23 cellular contexts compared by ENCODE assay signal in genomic region chr1:46818591-46818990, GRCh38. TPM values are rescaled to one million over a fixed set of nuclear protein-coding genes. Genes with fewer than 3 reads are reported as not detected.
DNase-seq lines count a peak whose midpoint lies in the region; ATAC-seq and TF ChIP-seq lines count a peak whose summit lies in the region.
"Had no signal": no experiment of that assay in that cellular context is flagged by ENCODE, and none has a peak within 500 bp of the region (broad histone marks: within the 10 kb centered on the region; RNA-seq: fewer than 3 reads in every experiment).

No MANE protein-coding gene starts in this region.

- no CpG with 5 or more reads among the region's 5 CpGs for WGBS in neuronal stem cell (ENCODE audit: extremely low coverage in 2 of 2, insufficient read length in 2 of 2, insufficient replicate concordance in 1 of 2), 2 donors

- H3K4me3 ChIP-seq in neuronal stem cell (ENCODE audit: low read length in 2 of 2): peak overlapping the region in 1 of 2 donors; percentile 46
- no peak overlapping the region for H3K4me3 ChIP-seq in breast epithelium
- H3K4me3 ChIP-seq: BLaER1 treated with 17β-estradiol and CSF1 and Interleukin-3, amounts not matched to agents 10 nM and 100 nM; GM23248 had no signal

- H3K27ac ChIP-seq in neuronal stem cell (replicated peaks; ENCODE audit: low read length) (no peak overlapping the region), breast epithelium (no peak overlapping the region)
- H3K27ac ChIP-seq: 22Rv1; BLaER1 treated with 17β-estradiol and CSF1 and Interleukin-3, amounts not matched to agents 10 nM and 100 nM; GM23248 had no signal

- DNase-seq in AG20443 (ENCODE audit: low spot score) (peak; percentile 4), H4 (ENCODE audit: low spot score) (peak; percentile 2), neuronal stem cell (ENCODE audit: low spot score) (no peak), breast epithelium (ENCODE audit: low spot score in 2 of 2) (no peak), NCI-H82 (lab: John Stamatoyannopoulos, UW) (no peak)
- DNase-seq: AML-193; BE2C; CD4-positive, alpha-beta T cell; CD8-positive, alpha-beta memory T cell; DMS53; DMS79 treated with DMSO at 0.1 percent for 48 hours; GF-D8; GM23248; H9 had no signal

- H2AK5ac ChIP-seq in neuronal stem cell (ENCODE audit: low read depth, low read length): no peak overlapping the region

- TF ChIP-seq CTCF in breast epithelium (IDR thresholded peaks at IDR 0.05): no peak

- H3K23ac ChIP-seq in neuronal stem cell (ENCODE audit: low read depth, low read length, poor library complexity): no peak overlapping the region

- H3K4me1 ChIP-seq in neuronal stem cell (ENCODE audit: control insufficient read depth in 2 of 2, insufficient read depth in 1 of 2, low read depth in 1 of 2, low read length in 2 of 2) (peaks cover 0 to 10% of the 10 kb centered on the region in 2 donors), breast epithelium (no peaks in the 10 kb centered on the region)
- H3K4me1 ChIP-seq: BE2C had no signal

- H3K36me3 ChIP-seq in neuronal stem cell (replicated peaks in 1 of 2; ENCODE audit: control insufficient read depth in 2 of 2, insufficient read depth in 2 of 2, low read length in 2 of 2): no peaks in the 10 kb centered on the region
- H3K36me3 ChIP-seq in breast epithelium: no peaks in the 10 kb centered on the region
- H3K36me3 ChIP-seq: BE2C; BLaER1 treated with 17β-estradiol and CSF1 and Interleukin-3, amounts not matched to agents 10 nM and 100 nM had no signal

- H2AFZ ChIP-seq in neuronal stem cell (ENCODE audit: low read length): no peak overlapping the region
- H2AFZ ChIP-seq: GM23248 had no signal

- H4K91ac ChIP-seq in neuronal stem cell (ENCODE audit: low read depth, low read length, poor library complexity): no peak overlapping the region

- H3K4me2 ChIP-seq in neuronal stem cell (ENCODE audit: insufficient read depth, low read length, poor library complexity, severe bottlenecking): no peak overlapping the region
- H3K4me2 ChIP-seq: BLaER1 treated with 17β-estradiol and CSF1 and Interleukin-3, amounts not matched to agents 10 nM and 100 nM had no signal

- no peaks in the 10 kb centered on the region for H3K79me1 ChIP-seq in neuronal stem cell (ENCODE audit: low read depth, low read length)

- H2BK120ac ChIP-seq in neuronal stem cell (ENCODE audit: low read depth, low read length): no peak overlapping the region

- H2BK15ac ChIP-seq in neuronal stem cell (ENCODE audit: low read length): no peak overlapping the region

- H2BK12ac ChIP-seq in neuronal stem cell (ENCODE audit: low read length): no peak overlapping the region

- H3K9me3 ChIP-seq in neuronal stem cell (replicated peaks in 1 of 2; ENCODE audit: control insufficient read depth in 2 of 2, insufficient read depth in 1 of 2, low read depth in 1 of 2, low read length in 2 of 2) (no peaks in the 10 kb centered on the region), breast epithelium (no peaks in the 10 kb centered on the region)
- H3K9me3 ChIP-seq: BE2C had no signal

- no peak overlapping the region for H3K14ac ChIP-seq in neuronal stem cell (ENCODE audit: low read length)

- H2BK5ac ChIP-seq in neuronal stem cell (ENCODE audit: low read length): no peak overlapping the region

- H3K4ac ChIP-seq in neuronal stem cell (ENCODE audit: low read length): no peak overlapping the region

- ATAC-seq in GM21381 (IDR thresholded peaks at IDR 0.05; ENCODE audit: unreplicated experiment): no peak
- ATAC-seq: HCT116 had no signal

- no peak for TF ChIP-seq POLR2A in breast epithelium (IDR thresholded peaks at IDR 0.05)

- no peak overlapping the region for H3K9ac ChIP-seq in neuronal stem cell (ENCODE audit: low read depth, low read length, poor library complexity)
- H3K9ac ChIP-seq: BLaER1 treated with 17β-estradiol and CSF1 and Interleukin-3, amounts not matched to agents 10 nM and 100 nM; GM23248 had no signal

- H3K27me3 ChIP-seq in neuronal stem cell (ENCODE audit: control insufficient read depth in 3 of 3, insufficient read depth in 3 of 3, low read depth in 1 of 3, low read length in 3 of 3): no peaks in the 10 kb centered on the region
- no peaks in the 10 kb centered on the region for H3K27me3 ChIP-seq in breast epithelium
- H3K27me3 ChIP-seq: BE2C; BLaER1 treated with 17β-estradiol and CSF1 and Interleukin-3, amounts not matched to agents 10 nM and 100 nM had no signal

- intact Hi-C loops in breast epithelium (cut with DNase I; ENCODE audit: low total_unique reads): no loop called here

- no peak overlapping the region for H4K8ac ChIP-seq in neuronal stem cell (ENCODE audit: low read depth, low read length)

- H3K18ac ChIP-seq in neuronal stem cell (ENCODE audit: low read length): peak overlapping the region; percentile 32

RNA-seq across cellular contexts. Expression of gene CYP4B1, which starts 19.7 kb away (rescaled TPM):
- not detected in 2 replicates for total RNA-seq in H4 (2014; rRNA removed; shearing (Covaris generic))
- polyA plus RNA-seq in neuronal stem cell (2013, experiment 1 of 2): not detected
- polyA plus RNA-seq in neuronal stem cell (2013, experiment 2 of 2): not detected
- 100 to 1,000 TPM in 1 of 3 donors, 10 to 100 TPM in 2; 58.4 to 882 (median 74.1) TPM for total RNA-seq in breast epithelium
- total RNA-seq: CD4-positive, alpha-beta T cell; CD8-positive, alpha-beta memory T cell; Daoy; G401; GM23248; H1; H9 had no signal
- polyA plus RNA-seq: AG04450; CD14-positive monocyte; CD8-positive, alpha-beta memory T cell; GM23248 had no signal

Comparison
In these comparisons a context has a peak if more than half of its experiments do, and no peak if none do; other contexts are left out.
1. DNase-seq: peak in AG20443 (single experiment) and H4 (single experiment); none in neuronal stem cell (single experiment), breast epithelium (0 of 2) and NCI-H82 (single experiment).
2. RNA of gene CYP4B1, which starts 19.7 kb away (total RNA-seq): 58.4 to 882 TPM in breast epithelium; not detected in H4; every median in the first group is over 10 times any median in the second.